In genomic region chr22:37815593-37815992, GRCh38 we compare ENCODE assay signal across 36 cellular contexts. TPM values are rescaled to one million over a fixed set of nuclear protein-coding genes. Genes with fewer than 3 reads are reported as not detected.
"Had no signal": no experiment of that assay in that cellular context is flagged by ENCODE, and none has a peak within 500 bp of the region (broad histone marks: within the 10 kb centered on the region; RNA-seq: fewer than 3 reads in every experiment).

No MANE protein-coding gene starts in this region.

- H3K27ac ChIP-seq: ascending aorta, VCaP had no signal

- H3K27ac Mint-ChIP-seq: activated B cell treated with CpG ODN at 0.5 μM for 24 hours; activated CD4-positive, alpha-beta memory T cell treated with anti-CD3 and anti-CD28 coated beads for 36 hours; activated CD4-positive, alpha-beta T cell treated with anti-CD3 and anti-CD28 coated beads, Interleukin-2, amount 10 ng/mL, durations not matched to agents 24 days and 14 days; activated CD8-positive, alpha-beta T cell treated with anti-CD3 and anti-CD28 coated beads for 36 hours; activated naive CD4-positive, alpha-beta T cell treated with anti-CD3 and anti-CD28 coated beads, Interleukin-2, amount 10 ng/mL, durations not matched to agents 7 days and 5 days; activated naive CD4-positive, alpha-beta T cell treated with anti-CD3 and anti-CD28 coated beads, Interleukin-2, amount 50 U/mL, for 24 hours; activated naive CD8-positive, alpha-beta T cell; activated naive CD8-positive, alpha-beta T cell treated with anti-CD3 and anti-CD28 coated beads, Interleukin-2, amount 10 ng/mL, durations not matched to agents 7 days and 5 days; activated naive CD8-positive, alpha-beta T cell treated with anti-CD3 and anti-CD28 coated beads, Interleukin-2, amount 50 U/mL, for 24 hours; activated T-helper 2 cell treated with anti-CD3 and anti-CD28 coated beads, Interferon-gamma antibody, Interleukin-2, Interleukin-4, amounts not matched to agents 10 μg/mL and 5 μg/mL and 100 μg/mL, durations not matched to agents 14 hours and 24 hours and 36 hours; brain; T-helper 1 cell treated with Interleukin-12 subunit alpha and Interleukin-12 subunit beta and Interleukin-4 antibody, amounts not matched to agents 30 μg/mL and 1 μg/mL, for 36 hours; T-helper 2 cell treated with Interferon-gamma antibody and Interleukin-4, amounts not matched to agents 5 μg/mL and 100 μg/mL, for 36 hours had no signal

- H3K4me3 ChIP-seq: ascending aorta had no signal

- DNase-seq: activated B cell treated with CpG ODN at 0.5 μM for 24 hours; activated CD4-positive, alpha-beta memory T cell treated with anti-CD3 and anti-CD28 coated beads for 36 hours; activated CD4-positive, alpha-beta T cell treated with anti-CD3 and anti-CD28 coated beads for 4 hours; activated CD4-positive, alpha-beta T cell treated with anti-CD3 and anti-CD28 coated beads, Interleukin-2, amount 10 ng/mL, durations not matched to agents 24 days and 14 days; activated CD4-positive, alpha-beta T cell treated with anti-CD3 and anti-CD28 coated beads, Interleukin-2, amount 50 U/mL, for 1 hour; activated CD4-positive, alpha-beta T cell treated with anti-CD3 and anti-CD28 coated beads, Interleukin-2, amount 50 U/mL, for 4 hours; activated CD4-positive, CD25-positive, alpha-beta regulatory T cell treated with anti-CD3 and anti-CD28 coated beads, Interleukin-2, amount 50 U/mL, for 72 hours; activated CD8-positive, alpha-beta memory T cell treated with anti-CD3 and anti-CD28 coated beads, Interleukin-2, amount 50 U/mL, for 4 hours; activated CD8-positive, alpha-beta T cell treated with anti-CD3 and anti-CD28 coated beads for 36 hours; activated effector memory CD4-positive, alpha-beta T cell treated with Interleukin-2 at 50 U/mL for 16 hours; activated gamma-delta T cell; activated naive CD4-positive, alpha-beta T cell treated with anti-CD3 and anti-CD28 coated beads, Interleukin-2, amount 10 ng/mL, durations not matched to agents 7 days and 5 days; activated naive CD4-positive, alpha-beta T cell treated with Interleukin-2 at 50 U/mL for 16 hours; activated naive CD8-positive, alpha-beta T cell treated with anti-CD3 and anti-CD28 coated beads, Interleukin-2, amount 10 ng/mL, durations not matched to agents 7 days and 5 days; activated naive CD8-positive, alpha-beta T cell treated with anti-CD3 and anti-CD28 coated beads, Interleukin-2, amount 50 U/mL, for 24 hours; activated T-cell treated with anti-CD3 and anti-CD28 coated beads for 4 hours; activated T-cell treated with anti-CD3 and anti-CD28 coated beads, Interleukin-2, amount 50 U/mL, for 1 hour; activated T-cell treated with anti-CD3 and anti-CD28 coated beads, Interleukin-2, amount 50 U/mL, for 48 hours; amygdala; anterior cingulate cortex; central memory CD4-positive, alpha-beta T cell; T-helper 1 cell; T-helper 2 cell; T-helper 9 cell had no signal

- FAIRE-seq: TTC549 had no signal

- H3K4me3 Mint-ChIP-seq: activated B cell treated with CpG ODN at 0.5 μM for 24 hours; activated CD4-positive, alpha-beta memory T cell treated with anti-CD3 and anti-CD28 coated beads for 36 hours; activated CD4-positive, alpha-beta T cell treated with anti-CD3 and anti-CD28 coated beads, Interleukin-2, amount 10 ng/mL, durations not matched to agents 24 days and 14 days; activated CD8-positive, alpha-beta T cell treated with anti-CD3 and anti-CD28 coated beads for 36 hours; activated naive CD4-positive, alpha-beta T cell treated with anti-CD3 and anti-CD28 coated beads, Interleukin-2, amount 10 ng/mL, durations not matched to agents 7 days and 5 days; activated naive CD4-positive, alpha-beta T cell treated with anti-CD3 and anti-CD28 coated beads, Interleukin-2, amount 50 U/mL, for 24 hours; activated naive CD8-positive, alpha-beta T cell; activated naive CD8-positive, alpha-beta T cell treated with anti-CD3 and anti-CD28 coated beads, Interleukin-2, amount 10 ng/mL, durations not matched to agents 7 days and 5 days; activated naive CD8-positive, alpha-beta T cell treated with anti-CD3 and anti-CD28 coated beads, Interleukin-2, amount 50 U/mL, for 24 hours; brain; T-helper 1 cell treated with Interleukin-12 subunit alpha and Interleukin-12 subunit beta and Interleukin-4 antibody, amounts not matched to agents 30 μg/mL and 1 μg/mL, for 36 hours; T-helper 2 cell treated with Interferon-gamma antibody and Interleukin-4, amounts not matched to agents 5 μg/mL and 100 μg/mL, for 36 hours had no signal

- H3K27me3 ChIP-seq: ascending aorta had no signal

- H3K36me3 Mint-ChIP-seq: activated CD4-positive, alpha-beta memory T cell treated with anti-CD3 and anti-CD28 coated beads for 36 hours; activated naive CD4-positive, alpha-beta T cell treated with anti-CD3 and anti-CD28 coated beads, Interleukin-2, amount 10 ng/mL, durations not matched to agents 7 days and 5 days; activated naive CD8-positive, alpha-beta T cell; activated naive CD8-positive, alpha-beta T cell treated with anti-CD3 and anti-CD28 coated beads, Interleukin-2, amount 10 ng/mL, durations not matched to agents 7 days and 5 days had no signal

- H3K9me3 Mint-ChIP-seq: activated B cell treated with CpG ODN at 0.5 μM for 24 hours; activated CD4-positive, alpha-beta memory T cell treated with anti-CD3 and anti-CD28 coated beads for 36 hours; activated CD4-positive, alpha-beta T cell treated with anti-CD3 and anti-CD28 coated beads, Interleukin-2, amount 10 ng/mL, durations not matched to agents 24 days and 14 days; activated CD8-positive, alpha-beta T cell treated with anti-CD3 and anti-CD28 coated beads for 36 hours; activated naive CD4-positive, alpha-beta T cell treated with anti-CD3 and anti-CD28 coated beads, Interleukin-2, amount 10 ng/mL, durations not matched to agents 7 days and 5 days; activated naive CD4-positive, alpha-beta T cell treated with anti-CD3 and anti-CD28 coated beads, Interleukin-2, amount 50 U/mL, for 24 hours; activated naive CD8-positive, alpha-beta T cell treated with anti-CD3 and anti-CD28 coated beads, Interleukin-2, amount 10 ng/mL, durations not matched to agents 7 days and 5 days; activated naive CD8-positive, alpha-beta T cell treated with anti-CD3 and anti-CD28 coated beads, Interleukin-2, amount 50 U/mL, for 24 hours; activated T-helper 2 cell treated with anti-CD3 and anti-CD28 coated beads, Interferon-gamma antibody, Interleukin-2, Interleukin-4, amounts not matched to agents 10 μg/mL and 5 μg/mL and 100 μg/mL, durations not matched to agents 14 hours and 24 hours and 36 hours; T-helper 1 cell treated with Interleukin-12 subunit alpha and Interleukin-12 subunit beta and Interleukin-4 antibody, amounts not matched to agents 30 μg/mL and 1 μg/mL, for 36 hours; T-helper 2 cell treated with Interferon-gamma antibody and Interleukin-4, amounts not matched to agents 5 μg/mL and 100 μg/mL, for 36 hours had no signal

- H3K36me3 ChIP-seq: ascending aorta had no signal

- H3K9me3 ChIP-seq: ascending aorta had no signal

- ATAC-seq: activated CD8-positive, alpha-beta T cell treated with anti-CD3 and anti-CD28 coated beads for 36 hours; activated naive CD8-positive, alpha-beta T cell treated with anti-CD3 and anti-CD28 coated beads, Interleukin-2, amount 50 U/mL, for 24 hours had no signal

RNA-seq across cellular contexts. Expression of gene GALR3, which starts 7.6 kb away (rescaled TPM):
- total RNA-seq: activated B cell treated with CpG ODN at 0.5 μM for 24 hours; activated CD4-positive, alpha-beta T cell treated with anti-CD3 and anti-CD28 coated beads, Interleukin-2, amount 10 ng/mL, durations not matched to agents 24 days and 14 days; activated CD8-positive, alpha-beta memory T cell treated with anti-CD3 and anti-CD28 coated beads for 36 hours; activated CD8-positive, alpha-beta T cell treated with anti-CD3 and anti-CD28 coated beads for 36 hours; activated naive CD8-positive, alpha-beta T cell treated with anti-CD3 and anti-CD28 coated beads, Interleukin-2, amount 10 ng/mL, durations not matched to agents 7 days and 5 days; ascending aorta; cardiac septum; cerebellum had no signal
